In the genomic region with DNA sequence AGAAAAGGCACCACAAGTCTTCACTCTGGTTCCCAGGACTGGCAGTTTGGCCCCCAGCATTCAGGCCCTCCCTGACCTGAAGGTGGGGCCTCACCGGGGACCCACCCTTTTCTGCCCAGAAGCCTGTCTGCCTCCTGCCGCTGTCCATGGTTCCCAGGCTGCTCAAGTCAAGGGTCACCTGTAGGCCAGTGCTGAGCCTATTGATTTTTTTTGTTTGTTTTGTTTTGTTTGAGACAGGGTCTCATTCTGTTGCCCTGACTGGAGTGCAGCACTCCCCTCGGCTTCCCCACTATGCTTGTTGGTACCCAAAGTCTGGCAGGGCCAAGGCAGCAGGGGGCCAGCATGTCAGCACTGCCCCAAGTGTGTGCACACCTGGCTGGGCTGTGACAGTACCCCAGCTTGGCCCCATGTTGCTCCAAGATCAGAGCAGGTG, we compare ENCODE assay signal across 1 cellular context.
A peak's percentile ranks its signal among the peaks of the same experiment; 100 is the strongest.
TF ChIP-seq lines count a peak whose summit lies in the region.

No MANE protein-coding gene starts in this region.

TF ChIP-seq in GM23338, 12 proteins besides CTCF, POLR2A, EP300 and RAD21 (continued from another document):
- TF ChIP-seq, protein P1, sequence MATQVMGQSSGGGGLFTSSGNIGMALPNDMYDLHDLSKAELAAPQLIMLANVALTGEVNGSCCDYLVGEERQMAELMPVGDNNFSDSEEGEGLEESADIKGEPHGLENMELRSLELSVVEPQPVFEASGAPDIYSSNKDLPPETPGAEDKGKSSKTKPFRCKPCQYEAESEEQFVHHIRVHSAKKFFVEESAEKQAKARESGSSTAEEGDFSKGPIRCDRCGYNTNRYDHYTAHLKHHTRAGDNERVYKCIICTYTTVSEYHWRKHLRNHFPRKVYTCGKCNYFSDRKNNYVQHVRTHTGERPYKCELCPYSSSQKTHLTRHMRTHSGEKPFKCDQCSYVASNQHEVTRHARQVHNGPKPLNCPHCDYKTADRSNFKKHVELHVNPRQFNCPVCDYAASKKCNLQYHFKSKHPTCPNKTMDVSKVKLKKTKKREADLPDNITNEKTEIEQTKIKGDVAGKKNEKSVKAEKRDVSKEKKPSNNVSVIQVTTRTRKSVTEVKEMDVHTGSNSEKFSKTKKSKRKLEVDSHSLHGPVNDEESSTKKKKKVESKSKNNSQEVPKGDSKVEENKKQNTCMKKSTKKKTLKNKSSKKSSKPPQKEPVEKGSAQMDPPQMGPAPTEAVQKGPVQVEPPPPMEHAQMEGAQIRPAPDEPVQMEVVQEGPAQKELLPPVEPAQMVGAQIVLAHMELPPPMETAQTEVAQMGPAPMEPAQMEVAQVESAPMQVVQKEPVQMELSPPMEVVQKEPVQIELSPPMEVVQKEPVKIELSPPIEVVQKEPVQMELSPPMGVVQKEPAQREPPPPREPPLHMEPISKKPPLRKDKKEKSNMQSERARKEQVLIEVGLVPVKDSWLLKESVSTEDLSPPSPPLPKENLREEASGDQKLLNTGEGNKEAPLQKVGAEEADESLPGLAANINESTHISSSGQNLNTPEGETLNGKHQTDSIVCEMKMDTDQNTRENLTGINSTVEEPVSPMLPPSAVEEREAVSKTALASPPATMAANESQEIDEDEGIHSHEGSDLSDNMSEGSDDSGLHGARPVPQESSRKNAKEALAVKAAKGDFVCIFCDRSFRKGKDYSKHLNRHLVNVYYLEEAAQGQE (IDR thresholded peaks at IDR 0.05; ENCODE audit: unreplicated experiment) = peak; percentile 68
- no peak for TF ChIP-seq EZH2 (IDR thresholded peaks at IDR 0.05; ENCODE audit: low read depth, unreplicated experiment)
- TF ChIP-seq POLR2AphosphoS5 (IDR thresholded peaks at IDR 0.05; ENCODE audit: low read depth) = no peak
- TF ChIP-seq JUNB (IDR thresholded peaks at IDR 0.05; ENCODE audit: unreplicated experiment) = no peak
